36 cellular contexts compared by ENCODE assay signal in genomic region chr2:25178976-25179375, GRCh38. TPM values are rescaled to one million over a fixed set of nuclear protein-coding genes. Genes with fewer than 3 reads are reported as not detected.
"Had no signal": no experiment of that assay in that cellular context is flagged by ENCODE, and none has a peak within 500 bp of the region (broad histone marks: within the 10 kb centered on the region; RNA-seq: fewer than 3 reads in every experiment).

No MANE protein-coding gene starts in this region.

- H3K27ac Mint-ChIP-seq: activated CD4-positive, alpha-beta memory T cell treated with anti-CD3 and anti-CD28 coated beads, Interleukin-2, amount 10 ng/mL, durations not matched to agents 7 days and 5 days; activated CD8-positive, alpha-beta memory T cell treated with anti-CD3 and anti-CD28 coated beads, Interleukin-2, amount 10 ng/mL, durations not matched to agents 7 days and 5 days; activated naive CD4-positive, alpha-beta T cell treated with anti-CD3 and anti-CD28 coated beads, Interleukin-2, amount 50 U/mL, for 24 hours; activated naive CD8-positive, alpha-beta T cell treated with anti-CD3 and anti-CD28 coated beads, Interleukin-2, amount 10 ng/mL, durations not matched to agents 7 days and 5 days; activated T-helper 2 cell treated with anti-CD3 and anti-CD28 coated beads, Interferon-gamma antibody, Interleukin-2, Interleukin-4, amounts not matched to agents 10 μg/mL and 5 μg/mL and 100 μg/mL, durations not matched to agents 14 hours and 24 hours and 36 hours had no signal

- ATAC-seq: activated CD8-positive, alpha-beta memory T cell treated with anti-CD3 and anti-CD28 coated beads, Interleukin-2, amount 10 ng/mL, durations not matched to agents 7 days and 5 days had no signal

- H3K4me1 Mint-ChIP-seq: activated CD4-positive, alpha-beta memory T cell treated with anti-CD3 and anti-CD28 coated beads, Interleukin-2, amount 10 ng/mL, durations not matched to agents 7 days and 5 days; activated CD8-positive, alpha-beta memory T cell treated with anti-CD3 and anti-CD28 coated beads, Interleukin-2, amount 10 ng/mL, durations not matched to agents 7 days and 5 days; activated naive CD4-positive, alpha-beta T cell treated with anti-CD3 and anti-CD28 coated beads, Interleukin-2, amount 50 U/mL, for 24 hours had no signal

- H3K4me3 ChIP-seq: ascending aorta, breast epithelium, MG63, SJCRH30, SK-N-MC had no signal

- H3K9me3 Mint-ChIP-seq: activated CD4-positive, alpha-beta memory T cell treated with anti-CD3 and anti-CD28 coated beads, Interleukin-2, amount 10 ng/mL, durations not matched to agents 7 days and 5 days; activated naive CD4-positive, alpha-beta T cell treated with anti-CD3 and anti-CD28 coated beads, Interleukin-2, amount 50 U/mL, for 24 hours; activated naive CD8-positive, alpha-beta T cell treated with anti-CD3 and anti-CD28 coated beads, Interleukin-2, amount 10 ng/mL, durations not matched to agents 7 days and 5 days; activated T-helper 2 cell treated with anti-CD3 and anti-CD28 coated beads, Interferon-gamma antibody, Interleukin-2, Interleukin-4, amounts not matched to agents 10 μg/mL and 5 μg/mL and 100 μg/mL, durations not matched to agents 14 hours and 24 hours and 36 hours had no signal

- H3K36me3 ChIP-seq: ascending aorta, breast epithelium, MG63, SJCRH30, WERI-Rb-1 had no signal

- H3K4me3 Mint-ChIP-seq: activated CD4-positive, alpha-beta memory T cell treated with anti-CD3 and anti-CD28 coated beads, Interleukin-2, amount 10 ng/mL, durations not matched to agents 7 days and 5 days; activated CD8-positive, alpha-beta memory T cell treated with anti-CD3 and anti-CD28 coated beads, Interleukin-2, amount 10 ng/mL, durations not matched to agents 7 days and 5 days; activated naive CD4-positive, alpha-beta T cell treated with anti-CD3 and anti-CD28 coated beads, Interleukin-2, amount 50 U/mL, for 24 hours; activated naive CD8-positive, alpha-beta T cell treated with anti-CD3 and anti-CD28 coated beads, Interleukin-2, amount 10 ng/mL, durations not matched to agents 7 days and 5 days had no signal

- H3K9me3 ChIP-seq: breast epithelium had no signal

- H3K27ac ChIP-seq: ascending aorta, breast epithelium, SJCRH30, SK-N-MC, WERI-Rb-1 had no signal

- DNase-seq: activated CD4-positive, alpha-beta memory T cell treated with anti-CD3 and anti-CD28 coated beads, Interleukin-2, amount 10 ng/mL, durations not matched to agents 7 days and 5 days; activated CD4-positive, alpha-beta T cell treated with anti-CD3 and anti-CD28 coated beads for 1 hour; activated CD4-positive, alpha-beta T cell treated with anti-CD3 and anti-CD28 coated beads for 48 hours; activated CD4-positive, CD25-positive, alpha-beta regulatory T cell; activated CD8-positive, alpha-beta memory T cell treated with anti-CD3 and anti-CD28 coated beads for 24 hours; activated CD8-positive, alpha-beta memory T cell treated with anti-CD3 and anti-CD28 coated beads, Interleukin-2, amount 10 ng/mL, durations not matched to agents 7 days and 5 days; activated CD8-positive, alpha-beta memory T cell treated with anti-CD3 and anti-CD28 coated beads, Interleukin-2, amount 50 U/mL, for 48 hours; activated gamma-delta T cell; activated naive CD4-positive, alpha-beta T cell treated with Interleukin-2 at 50 U/mL for 16 hours; activated naive CD8-positive, alpha-beta T cell treated with anti-CD3 and anti-CD28 coated beads, Interleukin-2, amount 10 ng/mL, durations not matched to agents 7 days and 5 days; amygdala; caudate nucleus; cerebellar nuclear complex; Kasumi-1; KG1; MG63; NCI-H1048; NCI-H1105 treated with DMSO at 0.1 percent for 48 hours; NCI-H1436; NCI-H1694; NCI-H1930; NCI-H2081 treated with DMSO at 0.1 percent for 48 hours; NCI-H2171; NCI-H510A; NCI-H526; NCI-H748 treated with DMSO at 0.1 percent for 48 hours; SHP77; SJCRH30; T1000; WERI-Rb-1 had no signal

- H3K4me1 ChIP-seq: ascending aorta, breast epithelium, SJCRH30 had no signal

- H3K27me3 ChIP-seq: ascending aorta, MG63 had no signal

- H3K36me3 Mint-ChIP-seq: activated CD8-positive, alpha-beta memory T cell treated with anti-CD3 and anti-CD28 coated beads, Interleukin-2, amount 10 ng/mL, durations not matched to agents 7 days and 5 days; activated naive CD4-positive, alpha-beta T cell treated with anti-CD3 and anti-CD28 coated beads, Interleukin-2, amount 50 U/mL, for 24 hours; activated naive CD8-positive, alpha-beta T cell treated with anti-CD3 and anti-CD28 coated beads, Interleukin-2, amount 10 ng/mL, durations not matched to agents 7 days and 5 days had no signal

RNA-seq across cellular contexts. Expression of gene POMC, which starts 10.6 kb away (rescaled TPM):
- total RNA-seq: OCI-LY7, SJCRH30 had no signal
